12 cellular contexts compared by ENCODE assay signal in genomic region chr20:7879883-7880282, GRCh38.
DNase-seq lines count a peak whose midpoint lies in the region; ATAC-seq and TF ChIP-seq lines count a peak whose summit lies in the region.
"Had no signal": no experiment of that assay in that cellular context is flagged by ENCODE, and none has a peak within 500 bp of the region (broad histone marks: within the 10 kb centered on the region; RNA-seq: fewer than 3 reads in every experiment).

No MANE protein-coding gene starts in this region.

- 46 to 47% methylated on average over 5 of the region's 5 CpGs for WGBS in thyroid gland, 2 donors

- H3K4me1 ChIP-seq in thyroid gland, result no peaks in the 10 kb centered on the region

- intact Hi-C loops in thyroid gland (cut with DNase I) (no loop called here), left colon (cut with DNase I, micrococcal nuclease) (no loop called here)

- no peaks in the 10 kb centered on the region for H3K27me3 ChIP-seq in thyroid gland

- no peak overlapping the region for H3K27ac Mint-ChIP-seq in HFFc6
- no peak overlapping the region for H3K27ac Mint-ChIP-seq in progenitor cell of endocrine pancreas
- H3K27ac Mint-ChIP-seq: T-helper 1 cell treated with Interleukin-12 subunit alpha and Interleukin-12 subunit beta and Interleukin-4 antibody, amounts not matched to agents 30 μg/mL and 1 μg/mL, for 36 hours had no signal

- ATAC-seq in GM18511 (IDR thresholded peaks at IDR 0.05; ENCODE audit: unreplicated experiment), result peak; percentile 48
- ATAC-seq in left colon, result no peak

- H3K36me3 Mint-ChIP-seq in HFFc6 (ENCODE audit: low read depth) (no peaks in the 10 kb centered on the region), progenitor cell of endocrine pancreas (ENCODE audit: insufficient read depth) (no peaks in the 10 kb centered on the region)

- DNase-seq in HFFc6 (peak; percentile 9), NCI-H748 treated with DMSO at 0.1 percent for 48 hours (lab: John Stamatoyannopoulos, UW) (peak; percentile 79), hepatic stellate cell (ENCODE audit: low spot score) (peak; percentile 3), DMS53 (lab: John Stamatoyannopoulos, UW) (no peak), thyroid gland (no peak), left colon (no peak), progenitor cell of endocrine pancreas (ENCODE audit: low spot score, unreplicated experiment) (no peak)
- DNase-seq: hypothalamus, NCI-H510A had no signal

- no peak overlapping the region for H3K4me3 ChIP-seq in thyroid gland (replicated peaks in 1 of 3)
- H3K4me3 ChIP-seq: coronary artery had no signal

- H3K27ac ChIP-seq in thyroid gland, result no peak overlapping the region
- H3K27ac ChIP-seq: coronary artery had no signal

- H3K36me3 ChIP-seq in thyroid gland, result no peaks in the 10 kb centered on the region

- H3K4me1 Mint-ChIP-seq in HFFc6 (ENCODE audit: low read depth), result no peaks in the 10 kb centered on the region
- peaks cover 11% of the 10 kb centered on the region for H3K4me1 Mint-ChIP-seq in progenitor cell of endocrine pancreas (ENCODE audit: low read depth)

- no peaks in the 10 kb centered on the region for H3K9me3 ChIP-seq in thyroid gland

- H3K9me3 Mint-ChIP-seq in HFFc6 (no peaks in the 10 kb centered on the region), progenitor cell of endocrine pancreas (ENCODE audit: low read depth) (no peaks in the 10 kb centered on the region)
- H3K9me3 Mint-ChIP-seq: T-helper 1 cell treated with Interleukin-12 subunit alpha and Interleukin-12 subunit beta and Interleukin-4 antibody, amounts not matched to agents 30 μg/mL and 1 μg/mL, for 36 hours had no signal

- peaks cover 4% of the 10 kb centered on the region for H3K27me3 Mint-ChIP-seq in HFFc6 (ENCODE audit: insufficient read depth)
- no peaks in the 10 kb centered on the region for H3K27me3 Mint-ChIP-seq in progenitor cell of endocrine pancreas

- no peak for TF ChIP-seq POLR2A in thyroid gland (IDR thresholded peaks at IDR 0.05)

- H3K4me3 Mint-ChIP-seq in HFFc6, result no peak overlapping the region
- no peak overlapping the region for H3K4me3 Mint-ChIP-seq in progenitor cell of endocrine pancreas (ENCODE audit: low read depth)
- H3K4me3 Mint-ChIP-seq: T-helper 1 cell treated with Interleukin-12 subunit alpha and Interleukin-12 subunit beta and Interleukin-4 antibody, amounts not matched to agents 30 μg/mL and 1 μg/mL, for 36 hours had no signal

- TF ChIP-seq CTCF in HFFc6 (IDR thresholded peaks at IDR 0.05) (no peak), thyroid gland (IDR thresholded peaks at IDR 0.05) (no peak), progenitor cell of endocrine pancreas (IDR thresholded peaks at IDR 0.05; ENCODE audit: unreplicated experiment) (no peak)

Comparison
In these comparisons a context has a peak if more than half of its experiments do, and no peak if none do; other contexts are left out.
1. DNase-seq: peak in HFFc6 (single experiment), NCI-H748 treated with DMSO at 0.1 percent for 48 hours (single experiment) and hepatic stellate cell (single experiment); none in DMS53 (single experiment), thyroid gland (0 of 2), left colon (0 of 2) and progenitor cell of endocrine pancreas (single experiment).